2 cellular contexts compared by ENCODE assay signal in the genomic region with DNA sequence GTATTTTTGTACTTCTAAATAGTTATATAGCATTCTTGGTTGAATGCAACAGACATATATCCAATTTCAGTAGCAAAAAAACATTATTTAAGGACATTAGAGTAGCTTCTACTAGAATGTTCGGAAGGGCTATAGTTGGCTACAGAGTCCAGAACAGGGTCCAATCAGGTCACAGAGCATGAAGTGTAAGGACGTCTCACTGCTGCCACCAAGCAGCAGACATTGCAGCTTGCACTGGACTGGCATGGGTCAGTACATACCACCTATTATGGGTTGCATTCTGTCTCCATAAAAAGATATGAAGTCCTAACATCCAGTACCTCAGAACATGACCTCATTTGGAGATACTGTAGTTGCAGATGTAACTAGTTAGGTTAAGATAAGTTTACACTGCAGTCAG.
TF ChIP-seq lines count a peak whose summit lies in the region.

No MANE protein-coding gene starts in this region.

TF ChIP-seq in HCT116, 20 proteins besides CTCF, POLR2A, EP300 and RAD21:
- TF ChIP-seq EZH2 (IDR thresholded peaks at IDR 0.05) (no peak), EZH2phosphoT487 (IDR thresholded peaks at IDR 0.05; ENCODE audit: borderline replicate concordance) (no peak), ZNF274 (IDR thresholded peaks at IDR 0.05; ENCODE audit: low read depth, low read length) (no peak), SIN3A (IDR thresholded peaks at IDR 0.05; ENCODE audit: low read depth) (no peak), CEBPB (IDR thresholded peaks at IDR 0.05; ENCODE audit: low read depth) (no peak), SP1 (IDR thresholded peaks at IDR 0.05; ENCODE audit: low read depth) (no peak), TCF7L2 (IDR thresholded peaks at IDR 0.05; ENCODE audit: borderline replicate concordance, extremely low read depth, insufficient read depth, insufficient read length) (no peak), FOSL1 (IDR thresholded peaks at IDR 0.05; ENCODE audit: low read depth) (no peak), EGR1 (IDR thresholded peaks at IDR 0.05; ENCODE audit: low read depth) (no peak), SRF (IDR thresholded peaks at IDR 0.05; ENCODE audit: low read depth) (no peak), POLR2AphosphoS5 (IDR thresholded peaks at IDR 0.05; ENCODE audit: low read depth, low read length) (no peak)
- TF ChIP-seq, protein P1, sequence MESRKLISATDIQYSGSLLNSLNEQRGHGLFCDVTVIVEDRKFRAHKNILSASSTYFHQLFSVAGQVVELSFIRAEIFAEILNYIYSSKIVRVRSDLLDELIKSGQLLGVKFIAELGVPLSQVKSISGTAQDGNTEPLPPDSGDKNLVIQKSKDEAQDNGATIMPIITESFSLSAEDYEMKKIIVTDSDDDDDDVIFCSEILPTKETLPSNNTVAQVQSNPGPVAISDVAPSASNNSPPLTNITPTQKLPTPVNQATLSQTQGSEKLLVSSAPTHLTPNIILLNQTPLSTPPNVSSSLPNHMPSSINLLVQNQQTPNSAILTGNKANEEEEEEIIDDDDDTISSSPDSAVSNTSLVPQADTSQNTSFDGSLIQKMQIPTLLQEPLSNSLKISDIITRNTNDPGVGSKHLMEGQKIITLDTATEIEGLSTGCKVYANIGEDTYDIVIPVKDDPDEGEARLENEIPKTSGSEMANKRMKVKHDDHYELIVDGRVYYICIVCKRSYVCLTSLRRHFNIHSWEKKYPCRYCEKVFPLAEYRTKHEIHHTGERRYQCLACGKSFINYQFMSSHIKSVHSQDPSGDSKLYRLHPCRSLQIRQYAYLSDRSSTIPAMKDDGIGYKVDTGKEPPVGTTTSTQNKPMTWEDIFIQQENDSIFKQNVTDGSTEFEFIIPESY (IDR thresholded peaks at IDR 0.05; ENCODE audit: extremely low read depth, insufficient replicate concordance, low read length): no peak
- TF ChIP-seq, protein P2, sequence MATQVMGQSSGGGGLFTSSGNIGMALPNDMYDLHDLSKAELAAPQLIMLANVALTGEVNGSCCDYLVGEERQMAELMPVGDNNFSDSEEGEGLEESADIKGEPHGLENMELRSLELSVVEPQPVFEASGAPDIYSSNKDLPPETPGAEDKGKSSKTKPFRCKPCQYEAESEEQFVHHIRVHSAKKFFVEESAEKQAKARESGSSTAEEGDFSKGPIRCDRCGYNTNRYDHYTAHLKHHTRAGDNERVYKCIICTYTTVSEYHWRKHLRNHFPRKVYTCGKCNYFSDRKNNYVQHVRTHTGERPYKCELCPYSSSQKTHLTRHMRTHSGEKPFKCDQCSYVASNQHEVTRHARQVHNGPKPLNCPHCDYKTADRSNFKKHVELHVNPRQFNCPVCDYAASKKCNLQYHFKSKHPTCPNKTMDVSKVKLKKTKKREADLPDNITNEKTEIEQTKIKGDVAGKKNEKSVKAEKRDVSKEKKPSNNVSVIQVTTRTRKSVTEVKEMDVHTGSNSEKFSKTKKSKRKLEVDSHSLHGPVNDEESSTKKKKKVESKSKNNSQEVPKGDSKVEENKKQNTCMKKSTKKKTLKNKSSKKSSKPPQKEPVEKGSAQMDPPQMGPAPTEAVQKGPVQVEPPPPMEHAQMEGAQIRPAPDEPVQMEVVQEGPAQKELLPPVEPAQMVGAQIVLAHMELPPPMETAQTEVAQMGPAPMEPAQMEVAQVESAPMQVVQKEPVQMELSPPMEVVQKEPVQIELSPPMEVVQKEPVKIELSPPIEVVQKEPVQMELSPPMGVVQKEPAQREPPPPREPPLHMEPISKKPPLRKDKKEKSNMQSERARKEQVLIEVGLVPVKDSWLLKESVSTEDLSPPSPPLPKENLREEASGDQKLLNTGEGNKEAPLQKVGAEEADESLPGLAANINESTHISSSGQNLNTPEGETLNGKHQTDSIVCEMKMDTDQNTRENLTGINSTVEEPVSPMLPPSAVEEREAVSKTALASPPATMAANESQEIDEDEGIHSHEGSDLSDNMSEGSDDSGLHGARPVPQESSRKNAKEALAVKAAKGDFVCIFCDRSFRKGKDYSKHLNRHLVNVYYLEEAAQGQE (IDR thresholded peaks at IDR 0.05; ENCODE audit: low read depth): no peak
- TF ChIP-seq, protein P3, sequence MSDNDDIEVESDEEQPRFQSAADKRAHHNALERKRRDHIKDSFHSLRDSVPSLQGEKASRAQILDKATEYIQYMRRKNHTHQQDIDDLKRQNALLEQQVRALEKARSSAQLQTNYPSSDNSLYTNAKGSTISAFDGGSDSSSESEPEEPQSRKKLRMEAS (IDR thresholded peaks at IDR 0.05): no peak

TF ChIP-seq in GM23338, 12 proteins besides CTCF, POLR2A, EP300 and RAD21:
- no peak for TF ChIP-seq JUNB (IDR thresholded peaks at IDR 0.05; ENCODE audit: unreplicated experiment)
- no peak for TF ChIP-seq ZNF114 (CRISPR knock-in tag; IDR thresholded peaks at IDR 0.05)
- TF ChIP-seq NANOG (IDR thresholded peaks at IDR 0.05; ENCODE audit: borderline replicate concordance): no peak
- TF ChIP-seq POLR2AphosphoS5 (IDR thresholded peaks at IDR 0.05; ENCODE audit: low read depth): no peak
- no peak for TF ChIP-seq ZNF331 (CRISPR knock-in tag; IDR thresholded peaks at IDR 0.05; ENCODE audit: low read depth)
